27 cellular contexts compared by ENCODE assay signal in the genomic region with DNA sequence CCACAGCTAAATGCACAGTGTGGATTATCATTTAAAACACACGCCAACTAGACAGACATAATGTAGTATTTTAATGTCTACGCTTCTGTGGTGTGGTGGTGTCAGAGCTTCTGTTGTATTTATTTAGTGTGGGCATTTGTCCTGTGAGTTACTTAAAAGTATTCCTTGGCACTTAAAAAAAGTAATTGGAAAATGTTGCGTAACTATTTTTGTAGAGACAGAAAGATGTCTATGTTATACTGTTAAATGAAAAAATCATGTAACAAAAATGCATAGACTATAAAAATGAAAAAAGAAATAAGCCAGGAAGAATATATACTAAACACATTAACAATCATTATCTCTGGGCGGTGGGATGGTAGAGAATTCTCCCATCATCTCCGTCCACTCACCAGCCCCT. TPM values are rescaled to one million over a fixed set of nuclear protein-coding genes. Genes with fewer than 3 reads are reported as not detected.
DNase-seq lines count a peak whose midpoint lies in the region; ATAC-seq and TF ChIP-seq lines count a peak whose summit lies in the region.
"Had no signal": no experiment of that assay in that cellular context is flagged by ENCODE, and none has a peak within 500 bp of the region (broad histone marks: within the 10 kb centered on the region; RNA-seq: fewer than 3 reads in every experiment).

No MANE protein-coding gene starts in this region.

- no peaks in the 10 kb centered on the region for H3K9me3 Mint-ChIP-seq in activated CD8-positive, alpha-beta memory T cell treated with anti-CD3 and anti-CD28 coated beads, Interleukin-2, amount 10 ng/mL, durations not matched to agents 7 days and 5 days (ENCODE audit: low read depth)
- H3K9me3 Mint-ChIP-seq in activated naive CD8-positive, alpha-beta T cell (ENCODE audit: low read depth) = no peaks in the 10 kb centered on the region
- H3K9me3 Mint-ChIP-seq in naive thymus-derived CD8-positive, alpha-beta T cell = no peaks in the 10 kb centered on the region
- H3K9me3 Mint-ChIP-seq: CD14-positive monocyte had no signal

- WGBS in adrenal gland, 4 donors = 96 to 98% (median 97%) methylated on average over 5 of the region's 5 CpGs

- peak overlapping the region; percentile 71 for H3K4me2 ChIP-seq in DOHH2 (ENCODE audit: low read length)
- H3K4me2 ChIP-seq: KMS-11 had no signal

- H3K27me3 ChIP-seq in DOHH2 (ENCODE audit: control insufficient read depth, low read length) = no peaks in the 10 kb centered on the region
- no peaks in the 10 kb centered on the region for H3K27me3 ChIP-seq in adrenal gland
- H3K27me3 ChIP-seq: gastrocnemius medialis, spleen had no signal

- H3K36me3 Mint-ChIP-seq in activated CD8-positive, alpha-beta memory T cell treated with anti-CD3 and anti-CD28 coated beads, Interleukin-2, amount 10 ng/mL, durations not matched to agents 7 days and 5 days = peaks cover 17% of the 10 kb centered on the region
- peaks cover 5% of the 10 kb centered on the region for H3K36me3 Mint-ChIP-seq in activated naive CD8-positive, alpha-beta T cell
- peaks cover 0 to 48% (median 6%) of the 10 kb centered on the region in 3 donors for H3K36me3 Mint-ChIP-seq in naive thymus-derived CD8-positive, alpha-beta T cell

- H3K36me3 ChIP-seq in DOHH2 (ENCODE audit: control insufficient read depth, low read length) (no peaks in the 10 kb centered on the region), adrenal gland (replicated peaks in 1 of 2) (no peaks in the 10 kb centered on the region)
- H3K36me3 ChIP-seq: gastrocnemius medialis, lower lobe of right lung had no signal

- ATAC-seq in activated CD8-positive, alpha-beta memory T cell treated with anti-CD3 and anti-CD28 coated beads, Interleukin-2, amount 10 ng/mL, durations not matched to agents 7 days and 5 days = no peak
- no peak for ATAC-seq in naive thymus-derived CD8-positive, alpha-beta T cell
- ATAC-seq in GM18909 (IDR thresholded peaks at IDR 0.05; ENCODE audit: poor library complexity, unreplicated experiment) = no peak
- ATAC-seq: gastrocnemius medialis, lower lobe of right lung, Right ventricle myocardium inferior had no signal

- TF ChIP-seq POLR2A in adrenal gland (IDR thresholded peaks at IDR 0.05) = no peak

- H3K4me3 Mint-ChIP-seq in activated CD8-positive, alpha-beta memory T cell treated with anti-CD3 and anti-CD28 coated beads, Interleukin-2, amount 10 ng/mL, durations not matched to agents 7 days and 5 days = no peak overlapping the region
- H3K4me3 Mint-ChIP-seq in activated naive CD8-positive, alpha-beta T cell = peak overlapping the region; percentile 30
- peak overlapping the region in 9 of 10 donors; percentile 26 to 85 (median 76) for H3K4me3 Mint-ChIP-seq in naive thymus-derived CD8-positive, alpha-beta T cell
- H3K4me3 Mint-ChIP-seq: CD14-positive monocyte had no signal

- H3K9me2 ChIP-seq in DOHH2 (replicated peaks; ENCODE audit: control insufficient read depth, low read length) = no peaks in the 10 kb centered on the region

- peak overlapping the region; percentile 20 for H3K27ac Mint-ChIP-seq in activated CD8-positive, alpha-beta memory T cell treated with anti-CD3 and anti-CD28 coated beads, Interleukin-2, amount 10 ng/mL, durations not matched to agents 7 days and 5 days
- peak overlapping the region; percentile 94 for H3K27ac Mint-ChIP-seq in activated naive CD8-positive, alpha-beta T cell
- peak overlapping the region; percentile 76 to 96 (median 90) for H3K27ac Mint-ChIP-seq in naive thymus-derived CD8-positive, alpha-beta T cell

- no peaks in the 10 kb centered on the region for H4K20me1 ChIP-seq in DOHH2 (ENCODE audit: control insufficient read depth, insufficient read depth, low read depth, low read length)

- H3K4me3 ChIP-seq in DOHH2 (ENCODE audit: low read length) (no peak overlapping the region), adrenal gland (no peak overlapping the region)
- H3K4me3 ChIP-seq: gastrocnemius medialis, lower lobe of right lung had no signal

- intact Hi-C loops in adrenal gland (cut with DNase I) = no loop called here

- peaks cover 50% of the 10 kb centered on the region for H3F3A ChIP-seq in DOHH2 (ENCODE audit: control insufficient read depth, insufficient read depth)

- H3K4me1 Mint-ChIP-seq in activated CD8-positive, alpha-beta memory T cell treated with anti-CD3 and anti-CD28 coated beads, Interleukin-2, amount 10 ng/mL, durations not matched to agents 7 days and 5 days = peaks cover 93% of the 10 kb centered on the region
- peaks cover 94% of the 10 kb centered on the region for H3K4me1 Mint-ChIP-seq in activated naive CD8-positive, alpha-beta T cell (ENCODE audit: low read depth)
- peaks cover 55 to 95% (median 95%) of the 10 kb centered on the region in 4 donors for H3K4me1 Mint-ChIP-seq in naive thymus-derived CD8-positive, alpha-beta T cell

- no peak for TF ChIP-seq CTCF in DOHH2 (IDR thresholded peaks at IDR 0.05; ENCODE audit: low read depth, low read length, poor library complexity, severe bottlenecking)
- no peak for TF ChIP-seq CTCF in adrenal gland (IDR thresholded peaks at IDR 0.05)

- peaks cover 100% of the 10 kb centered on the region for H3K4me1 ChIP-seq in DOHH2 (ENCODE audit: control insufficient read depth, low read length)
- H3K4me1 ChIP-seq in adrenal gland (replicated peaks in 1 of 2) = peaks cover 22 to 46% of the 10 kb centered on the region in 2 donors

- no peaks in the 10 kb centered on the region for H3K27me3 Mint-ChIP-seq in activated CD8-positive, alpha-beta memory T cell treated with anti-CD3 and anti-CD28 coated beads, Interleukin-2, amount 10 ng/mL, durations not matched to agents 7 days and 5 days
- H3K27me3 Mint-ChIP-seq in activated naive CD8-positive, alpha-beta T cell = no peaks in the 10 kb centered on the region
- no peaks in the 10 kb centered on the region for H3K27me3 Mint-ChIP-seq in naive thymus-derived CD8-positive, alpha-beta T cell

- POLR2A ChIA-PET in naive thymus-derived CD8-positive, alpha-beta T cell (lab: Charles Lee) = interaction anchor here (0.6 to 2.2 kb wide), 7 partner anchors 17 to 47 kb away, joined by 3 to 14 read pairs (median 5); no protein-coding TSS in a partner anchor

- H3K27ac ChIP-seq in DOHH2 (ENCODE audit: low read depth, low read length) (no peak overlapping the region), adrenal gland (no peak overlapping the region)
- H3K27ac ChIP-seq: gastrocnemius medialis, KMS-11, lower lobe of right lung, VCaP had no signal

- H3K9me3 ChIP-seq in DOHH2 (ENCODE audit: control insufficient read depth, insufficient read depth, low read length) (no peaks in the 10 kb centered on the region), adrenal gland (replicated peaks in 1 of 3) (no peaks in the 10 kb centered on the region)
- H3K9me3 ChIP-seq: gastrocnemius medialis, lower lobe of right lung, spleen had no signal

- H3K79me2 ChIP-seq in DOHH2 (ENCODE audit: control insufficient read depth, low read length) = peaks cover 84% of the 10 kb centered on the region

- CTCF ChIA-PET in activated CD8-positive, alpha-beta memory T cell treated with anti-CD3 and anti-CD28 coated beads, Interleukin-2, amount 10 ng/mL, durations not matched to agents 7 days and 5 days (lab: Charles Lee) = interaction anchor here (0.9 to 2.3 kb wide), 9 partner anchors 15 to 36 kb away, joined by 3 to 12 read pairs (median 4); no protein-coding TSS in a partner anchor

- no peak for DNase-seq in activated CD8-positive, alpha-beta memory T cell treated with anti-CD3 and anti-CD28 coated beads, Interleukin-2, amount 10 ng/mL, durations not matched to agents 7 days and 5 days
- no peak for DNase-seq in activated CD8-positive, alpha-beta memory T cell treated with anti-CD3 and anti-CD28 coated beads, Interleukin-2, amount 50 U/mL, for 4 hours
- no peak for DNase-seq in naive thymus-derived CD8-positive, alpha-beta T cell
- no peak for DNase-seq in adrenal gland
- DNase-seq in NCI-H2196 treated with DMSO at 0.1 percent for 48 hours (lab: John Stamatoyannopoulos, UW; ENCODE audit: unreplicated experiment) = no peak
- DNase-seq: activated CD4-positive, alpha-beta T cell treated with anti-CD3 and anti-CD28 coated beads, Interleukin-2, amount 50 U/mL, for 48 hours; activated effector memory CD4-positive, alpha-beta T cell treated with Interleukin-2 at 50 U/mL for 16 hours; DMS53; gastrocnemius medialis; H7; kidney; lower lobe of right lung; NCI-H1694 treated with DMSO at 0.1 percent for 48 hours; NCI-H345; NCI-H82; nucleus accumbens; OCI-M1; retina; spleen; substantia nigra had no signal

RNA-seq across cellular contexts. Expression of gene CYTH1, which starts 39.2 kb away (rescaled TPM):
- total RNA-seq in activated CD8-positive, alpha-beta memory T cell treated with anti-CD3 and anti-CD28 coated beads, Interleukin-2, amount 10 ng/mL, durations not matched to agents 7 days and 5 days = 100 to 1,000 TPM; 151 to 156 TPM
- 100 to 1,000 TPM; 415 to 423 TPM for total RNA-seq in naive thymus-derived CD8-positive, alpha-beta T cell
- 100 to 1,000 TPM; 220 to 320 (median 243) TPM for polyA plus RNA-seq in naive thymus-derived CD8-positive, alpha-beta T cell
- total RNA-seq in adrenal gland = 100 to 1,000 TPM in 1 of 8 donors, 10 to 100 TPM in 7; 26.0 to 141 (median 56.2) TPM
- 10 to 100 TPM; 32.6 to 45.2 (median 35.3) TPM for polyA plus RNA-seq in adrenal gland

Comparison
In these comparisons a context has a peak if more than half of its experiments do, and no peak if none do; other contexts are left out.
1. H3K27ac Mint-ChIP-seq: peak in every context shown above with its lines; median percentile 94 in activated naive CD8-positive, alpha-beta T cell; 90 in naive thymus-derived CD8-positive, alpha-beta T cell; 20 in activated CD8-positive, alpha-beta memory T cell treated with anti-CD3 and anti-CD28 coated beads, Interleukin-2, amount 10 ng/mL, durations not matched to agents 7 days and 5 days.